In genomic region chr12:70176290-70176689, GRCh38 we compare ENCODE assay signal across 25 cellular contexts.
"Had no signal": no experiment of that assay in that cellular context is flagged by ENCODE, and none has a peak within 500 bp of the region (broad histone marks: within the 10 kb centered on the region; RNA-seq: fewer than 3 reads in every experiment).

No MANE protein-coding gene starts in this region.

- H3K27ac ChIP-seq: PC-9, Peyer's patch, SJCRH30 had no signal

- H3K36me3 ChIP-seq: MG63, Peyer's patch, SJCRH30 had no signal

- DNase-seq: IMR-90; Karpas-422; KG1; MG63; NCI-H1092; NCI-H1105 treated with DMSO at 0.1 percent for 48 hours; NCI-H1417 treated with DMSO at 0.1 percent for 48 hours; NCI-H146; NCI-H187; NCI-H2029; NCI-H2081 treated with DMSO at 0.1 percent for 48 hours; NCI-H2171; NCI-H226; NCI-H446; NCI-H510A; NCI-H524 treated with DMSO at 0.1 percent for 48 hours; NCI-H69; NCI-H774; NK-92 treated with Interleukin-12 subunit alpha and Interleukin-12 subunit beta, amount 100 ng/mL, for 24 hours; OCI-M1; PC-9; SHP77 treated with DMSO at 0.1 percent for 48 hours; SJCRH30 had no signal

- H3K27me3 ChIP-seq: MG63, Peyer's patch, SJCRH30 had no signal

- H3K4me3 ChIP-seq: MG63, PC-9, Peyer's patch, SJCRH30 had no signal

- H3K4me1 ChIP-seq: Peyer's patch, SJCRH30 had no signal

- H2AFZ ChIP-seq: PC-9 had no signal

- H3K9me3 ChIP-seq: MG63, Peyer's patch, SJCRH30 had no signal

- FAIRE-seq: HepG2 had no signal

- H3K4me2 ChIP-seq: PC-9 had no signal
